ENCODE assay signal across 12 cellular contexts in the genomic region with DNA sequence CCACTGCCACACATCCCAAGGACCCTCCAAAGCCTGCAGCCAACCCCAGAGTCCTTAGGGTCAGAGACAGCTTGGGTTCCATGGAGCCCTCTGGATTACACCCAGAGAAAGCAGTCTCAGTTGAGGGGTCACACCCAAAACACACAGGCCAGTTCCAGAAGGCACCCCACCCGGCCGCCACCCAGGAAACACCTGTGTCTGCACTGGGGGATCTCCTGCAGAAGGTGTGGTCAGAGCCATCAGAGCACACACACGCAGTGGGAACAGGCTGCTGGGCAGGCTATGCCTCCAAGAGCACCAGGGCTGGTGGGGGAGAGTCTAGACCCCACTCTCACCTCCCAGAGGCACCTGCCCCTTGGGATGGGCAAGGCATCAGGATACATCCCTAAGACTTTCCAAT. TPM values are rescaled to one million over a fixed set of nuclear protein-coding genes. Genes with fewer than 3 reads are reported as not detected.
DNase-seq lines count a peak whose midpoint lies in the region; ATAC-seq and TF ChIP-seq lines count a peak whose summit lies in the region.
"Had no signal": no experiment of that assay in that cellular context is flagged by ENCODE, and none has a peak within 500 bp of the region (broad histone marks: within the 10 kb centered on the region; RNA-seq: fewer than 3 reads in every experiment).

No MANE protein-coding gene starts in this region.

- peaks cover 49% of the 10 kb centered on the region for H3K36me3 Mint-ChIP-seq in activated naive CD8-positive, alpha-beta T cell treated with anti-CD3 and anti-CD28 coated beads, Interleukin-2, amount 10 ng/mL, durations not matched to agents 7 days and 5 days
- H3K36me3 Mint-ChIP-seq in activated naive CD8-positive, alpha-beta T cell treated with anti-CD3 and anti-CD28 coated beads for 36 hours, result no peaks in the 10 kb centered on the region
- peaks cover 91% of the 10 kb centered on the region for H3K36me3 Mint-ChIP-seq in activated B cell treated with CpG ODN at 0.5 μM for 24 hours (ENCODE audit: low read depth)

- POLR2A ChIA-PET in activated naive CD8-positive, alpha-beta T cell treated with anti-CD3 and anti-CD28 coated beads, Interleukin-2, amount 10 ng/mL, durations not matched to agents 7 days and 5 days (lab: Charles Lee), result no interaction called here
- POLR2A ChIA-PET in activated B cell treated with CpG ODN at 0.5 μM for 24 hours (lab: Charles Lee), result interaction anchor here (0.7 to 4.3 kb wide), 7 partner anchors 12 to 109 kb away, joined by 3 to 31 read pairs (median 21); a partner anchor contains a TSS

- H3K27ac Mint-ChIP-seq in activated naive CD8-positive, alpha-beta T cell treated with anti-CD3 and anti-CD28 coated beads, Interleukin-2, amount 10 ng/mL, durations not matched to agents 7 days and 5 days, result peak overlapping the region; percentile 7
- H3K27ac Mint-ChIP-seq in activated naive CD8-positive, alpha-beta T cell treated with anti-CD3 and anti-CD28 coated beads for 36 hours, result no peak overlapping the region
- H3K27ac Mint-ChIP-seq in activated B cell treated with CpG ODN at 0.5 μM for 24 hours, result peak overlapping the region; percentile 95
- peak overlapping the region in 1 of 2 donors; percentile 50 for H3K27ac Mint-ChIP-seq in stimulated activated naive CD8-positive, alpha-beta T cell treated with anti-CD3 and anti-CD28 coated beads, Interleukin-15, amount 100 ng/mL, for 72 hours

- no peaks in the 10 kb centered on the region for H3K9me3 Mint-ChIP-seq in activated naive CD8-positive, alpha-beta T cell treated with anti-CD3 and anti-CD28 coated beads, Interleukin-2, amount 10 ng/mL, durations not matched to agents 7 days and 5 days
- no peaks in the 10 kb centered on the region for H3K9me3 Mint-ChIP-seq in activated naive CD8-positive, alpha-beta T cell treated with anti-CD3 and anti-CD28 coated beads for 36 hours
- no peaks in the 10 kb centered on the region for H3K9me3 Mint-ChIP-seq in activated B cell treated with CpG ODN at 0.5 μM for 24 hours
- no peaks in the 10 kb centered on the region for H3K9me3 Mint-ChIP-seq in stimulated activated naive CD8-positive, alpha-beta T cell treated with anti-CD3 and anti-CD28 coated beads, Interleukin-15, amount 100 ng/mL, for 72 hours

- CTCF ChIA-PET in activated B cell treated with CpG ODN at 0.5 μM for 24 hours (lab: Charles Lee), result interaction anchor here (0.8 kb wide), 1 partner anchor 56 kb away, joined by 3 read pairs; no protein-coding TSS in a partner anchor

- H3K4me3 Mint-ChIP-seq in activated naive CD8-positive, alpha-beta T cell treated with anti-CD3 and anti-CD28 coated beads, Interleukin-2, amount 10 ng/mL, durations not matched to agents 7 days and 5 days, result peak overlapping the region; percentile 1
- H3K4me3 Mint-ChIP-seq in activated naive CD8-positive, alpha-beta T cell treated with anti-CD3 and anti-CD28 coated beads for 36 hours, result no peak overlapping the region
- H3K4me3 Mint-ChIP-seq in activated B cell treated with CpG ODN at 0.5 μM for 24 hours, result peak overlapping the region; percentile 56
- no peak overlapping the region for H3K4me3 Mint-ChIP-seq in stimulated activated naive CD8-positive, alpha-beta T cell treated with anti-CD3 and anti-CD28 coated beads, Interleukin-15, amount 100 ng/mL, for 72 hours

- no peaks in the 10 kb centered on the region for H3K27me3 Mint-ChIP-seq in activated naive CD8-positive, alpha-beta T cell treated with anti-CD3 and anti-CD28 coated beads, Interleukin-2, amount 10 ng/mL, durations not matched to agents 7 days and 5 days
- H3K27me3 Mint-ChIP-seq in activated naive CD8-positive, alpha-beta T cell treated with anti-CD3 and anti-CD28 coated beads for 36 hours, result peaks cover 4% of the 10 kb centered on the region
- H3K27me3 Mint-ChIP-seq in activated B cell treated with CpG ODN at 0.5 μM for 24 hours, result no peaks in the 10 kb centered on the region
- H3K27me3 Mint-ChIP-seq in stimulated activated naive CD8-positive, alpha-beta T cell treated with anti-CD3 and anti-CD28 coated beads, Interleukin-15, amount 100 ng/mL, for 72 hours, result peaks cover 26% of the 10 kb centered on the region

- intact Hi-C loops in activated B cell treated with CpG ODN at 0.5 μM for 24 hours (cut with micrococcal nuclease), result loop anchor here (1.0 to 5.0 kb wide), 7 partner anchors 15 to 243 kb away; a partner anchor contains a TSS

- DNase-seq in activated naive CD8-positive, alpha-beta T cell treated with anti-CD3 and anti-CD28 coated beads, Interleukin-2, amount 10 ng/mL, durations not matched to agents 7 days and 5 days, result no peak
- DNase-seq in activated naive CD8-positive, alpha-beta T cell treated with anti-CD3 and anti-CD28 coated beads for 36 hours, result no peak
- peak; percentile 57 for DNase-seq in activated B cell treated with CpG ODN at 0.5 μM for 24 hours
- no peak for DNase-seq in stimulated activated naive CD8-positive, alpha-beta T cell treated with anti-CD3 and anti-CD28 coated beads, Interleukin-15, amount 100 ng/mL, for 72 hours
- DNase-seq in DMS79 (lab: John Stamatoyannopoulos, UW), result no peak
- no peak for DNase-seq in ureter (ENCODE audit: low spot score)
- DNase-seq in NCI-H526 (lab: John Stamatoyannopoulos, UW), result no peak
- DNase-seq: activated naive CD4-positive, alpha-beta T cell treated with Interleukin-2 at 50 U/mL for 16 hours; left ventricle myocardium inferior; stimulated activated naive CD4-positive, alpha-beta T cell treated with Interleukin-2 at 50 U/mL for 16 hours had no signal

- ATAC-seq in activated naive CD8-positive, alpha-beta T cell treated with anti-CD3 and anti-CD28 coated beads, Interleukin-2, amount 10 ng/mL, durations not matched to agents 7 days and 5 days (ENCODE audit: low read depth), result peak; percentile 27
- ATAC-seq in GM21825 (IDR thresholded peaks at IDR 0.05; ENCODE audit: unreplicated experiment), result peak; percentile 57
- ATAC-seq in activated B cell treated with CpG ODN at 0.5 μM for 24 hours (ENCODE audit: low read depth), result peak; percentile 68
- ATAC-seq in stimulated activated naive CD8-positive, alpha-beta T cell treated with anti-CD3 and anti-CD28 coated beads, Interleukin-15, amount 100 ng/mL, for 72 hours, result peak; percentile 37

- TF ChIP-seq CTCF in activated B cell treated with CpG ODN at 0.5 μM for 24 hours (IDR thresholded peaks at IDR 0.05), result no peak

- H3K4me1 Mint-ChIP-seq in activated naive CD8-positive, alpha-beta T cell treated with anti-CD3 and anti-CD28 coated beads, Interleukin-2, amount 10 ng/mL, durations not matched to agents 7 days and 5 days, result peaks cover 14% of the 10 kb centered on the region
- peaks cover 3% of the 10 kb centered on the region for H3K4me1 Mint-ChIP-seq in activated naive CD8-positive, alpha-beta T cell treated with anti-CD3 and anti-CD28 coated beads for 36 hours
- H3K4me1 Mint-ChIP-seq in activated B cell treated with CpG ODN at 0.5 μM for 24 hours, result peaks cover 79% of the 10 kb centered on the region
- H3K4me1 Mint-ChIP-seq in stimulated activated naive CD8-positive, alpha-beta T cell treated with anti-CD3 and anti-CD28 coated beads, Interleukin-15, amount 100 ng/mL, for 72 hours, result peaks cover 11% of the 10 kb centered on the region

RNA-seq across cellular contexts. Expression of a gene that starts 27.3 kb away (rescaled TPM):
- total RNA-seq in activated naive CD8-positive, alpha-beta T cell treated with anti-CD3 and anti-CD28 coated beads, Interleukin-2, amount 10 ng/mL, durations not matched to agents 7 days and 5 days, result not detected
- under 1 TPM; 0.60 to 0.64 TPM for total RNA-seq in activated naive CD8-positive, alpha-beta T cell treated with anti-CD3 and anti-CD28 coated beads for 36 hours
- total RNA-seq in activated B cell treated with CpG ODN at 0.5 μM for 24 hours (2.7 and 2.8 TPM in 2 replicates), ureter (49.8 TPM)
- total RNA-seq: K562, left ventricle myocardium inferior had no signal

Comparison
In these comparisons a context has a peak if more than half of its experiments do, and no peak if none do; other contexts are left out.
1. H3K4me3 Mint-ChIP-seq: peak in activated naive CD8-positive, alpha-beta T cell treated with anti-CD3 and anti-CD28 coated beads, Interleukin-2, amount 10 ng/mL, durations not matched to agents 7 days and 5 days (single experiment) and activated B cell treated with CpG ODN at 0.5 μM for 24 hours (single experiment); none in activated naive CD8-positive, alpha-beta T cell treated with anti-CD3 and anti-CD28 coated beads for 36 hours (single experiment) and stimulated activated naive CD8-positive, alpha-beta T cell treated with anti-CD3 and anti-CD28 coated beads, Interleukin-15, amount 100 ng/mL, for 72 hours (0 of 2).
2. RNA of a gene that starts 27.3 kb away (total RNA-seq): 49.8 TPM in ureter (single experiment); 2.7 to 2.8 TPM in activated B cell treated with CpG ODN at 0.5 μM for 24 hours, 0.60 to 0.64 TPM in activated naive CD8-positive, alpha-beta T cell treated with anti-CD3 and anti-CD28 coated beads for 36 hours and not detected in activated naive CD8-positive, alpha-beta T cell treated with anti-CD3 and anti-CD28 coated beads, Interleukin-2, amount 10 ng/mL, durations not matched to agents 7 days and 5 days; every median in the first group is over 10 times any median in the second.
3. Peak in every context shown above with its lines, with median percentiles within 50 percentile points of each other: ATAC-seq.